23 cellular contexts compared by ENCODE assay signal in genomic region chr18:8416212-8417019, GRCh38.
DNase-seq lines count a peak whose midpoint lies in the region; ATAC-seq, FAIRE-seq and TF ChIP-seq lines count a peak whose summit lies in the region.
"Had no signal": no experiment of that assay in that cellular context is flagged by ENCODE, and none has a peak within 500 bp of the region (broad histone marks: within the 10 kb centered on the region; RNA-seq: fewer than 3 reads in every experiment).

No MANE protein-coding gene starts in this region.

- POLR2A ChIA-PET in HepG2 (lab: Yijun Ruan, JAX) = interaction anchor here (0.5 kb wide), 1 partner anchor 818 kb away, joined by 3 read pairs; no protein-coding TSS in a partner anchor

- BruUV-seq in HepG2 (replicated peaks; lab: Mats Ljungman, UMichigan) = no TSS peak

- CTCF ChIA-PET in HepG2 (lab: Yijun Ruan, JAX; ENCODE audit: low intra/inter-chr PET ratio, low total read pairs) = no interaction called here

- TF ChIP-seq EP300 in HepG2 (IDR thresholded peaks at IDR 0.05; ENCODE audit: low read depth in 2 of 2, low read length in 2 of 2) (0 out of 4 replicates have a peak, but pooled peaks of 1 of the 2 experiments have one; percentile 18), HepG2 (CRISPR knock-in tag; IDR thresholded peaks at IDR 0.05; ENCODE audit: borderline replicate concordance) (no peak)

- peak overlapping the region; percentile 60 for H3K4me2 ChIP-seq in HepG2 (ENCODE audit: low read depth, low read length)

- ATAC-seq in HepG2 (peak; percentile 77), right lobe of liver (no peak)
- ATAC-seq in stimulated activated naive CD8-positive, alpha-beta T cell treated with anti-CD3 and anti-CD28 coated beads, Interleukin-15, Interleukin-2, amounts not matched to agents 100 U/mL and 50 U/mL, for 24 hours = no peak
- ATAC-seq: activated CD8-positive, alpha-beta memory T cell treated with anti-CD3 and anti-CD28 coated beads, Interleukin-2, amount 10 ng/mL, durations not matched to agents 7 days and 5 days; left colon; mucosa of descending colon had no signal

- intact Hi-C loops in HepG2 (cut with micrococcal nuclease; ENCODE audit: unreplicated experiment) = no loop called here
- intact Hi-C loops in right lobe of liver (cut with DNase I) = no loop called here

- TF ChIP-seq POLR2A in HepG2 (IDR thresholded peaks at IDR 0.05; ENCODE audit: insufficient read depth in 1 of 2, low read depth in 2 of 2, low read length in 2 of 2) (no peak), right lobe of liver (IDR thresholded peaks at IDR 0.05) (no peak)

- H3K4me3 ChIP-seq in HepG2 (replicated peaks in 1 of 3; ENCODE audit: insufficient read depth in 1 of 3, low read depth in 2 of 3, low read length in 3 of 3) (peak overlapping the region in 2 of 3 experiments; percentile 9 to 42; a peak in 4 of 6 replicates), right lobe of liver (no peak overlapping the region)
- H3K4me3 ChIP-seq: mucosa of descending colon, prostate gland, vagina had no signal

- TF ChIP-seq CTCF in HepG2 (CRISPR knock-in tag; IDR thresholded peaks at IDR 0.05) (no peak), right lobe of liver (IDR thresholded peaks at IDR 0.05) (no peak), GM13976 (IDR thresholded peaks at IDR 0.05; ENCODE audit: borderline replicate concordance, control extremely low read depth, extremely low read depth, insufficient read depth, missing control alignments) (no peak)

- H3K4me1 ChIP-seq in HepG2 (ENCODE audit: insufficient read depth, low read length) = peaks cover 12% of the 10 kb centered on the region; the same call in 1 of the 2 replicates
- H3K4me1 ChIP-seq in right lobe of liver = peaks cover 0 to 12% (median 4%) of the 10 kb centered on the region in 4 donors
- H3K4me1 ChIP-seq: prostate gland, vagina had no signal

- H2AFZ ChIP-seq in HepG2 (ENCODE audit: low read length) = peak overlapping the region; percentile 71

- H3K27ac ChIP-seq in HepG2 (ENCODE audit: extremely low read length, insufficient read depth, low read length) = no peak overlapping the region
- H3K27ac ChIP-seq in right lobe of liver = no peak overlapping the region
- H3K27ac ChIP-seq: prostate gland, vagina had no signal

- 0 out of 5 replicates have a peak, but pooled peaks cover 0 to 3% of the 10 kb centered on the region in 2 experiments for H3K27me3 ChIP-seq in HepG2 (ENCODE audit: control insufficient read depth in 1 of 2, insufficient read depth in 2 of 2, low read length in 2 of 2)
- no peaks in the 10 kb centered on the region for H3K27me3 ChIP-seq in right lobe of liver
- H3K27me3 ChIP-seq: vagina had no signal

- in situ Hi-C loops in HepG2 (cut with HindIII; ENCODE audit: extremely low pct_ligation_motif_present, low pct_unique_long_range_greater_than_20kb) (no loop called here), GM13976 (cut with MboI; ENCODE audit: low sequenced_read_pairs, unreplicated experiment) (no loop called here)

- H3K36me3 ChIP-seq in HepG2 (replicated peaks in 1 of 2; ENCODE audit: control insufficient read depth in 1 of 2, insufficient read depth in 2 of 2, low read length in 2 of 2) = no peaks in the 10 kb centered on the region
- no peaks in the 10 kb centered on the region for H3K36me3 ChIP-seq in right lobe of liver
- H3K36me3 ChIP-seq: prostate gland, vagina had no signal

- H3K79me2 ChIP-seq in HepG2 (ENCODE audit: insufficient read depth, low read length) = no peaks in the 10 kb centered on the region

- H3K9me3 ChIP-seq in HepG2 (ENCODE audit: low read length) (peaks cover 8% of the 10 kb centered on the region), right lobe of liver (no peaks in the 10 kb centered on the region)
- H3K9me3 ChIP-seq: prostate gland, vagina had no signal

- peak; percentile 20 for DNase-seq in HepG2 (ENCODE audit: low spot score)
- no peak for DNase-seq in right lobe of liver
- DNase-seq in RCC 7860 (ENCODE audit: low spot score) = peak; percentile 5
- DNase-seq in glomerular visceral epithelial cell (ENCODE audit: extremely low spot score) = peak; percentile 7
- no peak for DNase-seq in GM13976 (ENCODE audit: low spot score)
- DNase-seq in activated CD8-positive, alpha-beta memory T cell treated with anti-CD3 and anti-CD28 coated beads, Interleukin-2, amount 50 U/mL, for 48 hours = no peak
- DNase-seq in stimulated activated naive CD8-positive, alpha-beta T cell treated with anti-CD3 and anti-CD28 coated beads, Interleukin-15, Interleukin-2, amounts not matched to agents 100 U/mL and 50 U/mL, for 24 hours = no peak
- no peak for DNase-seq in HUDEP-2 (lab: John Stamatoyannopoulos, UW; ENCODE audit: unreplicated experiment in 76 of 76)
- DNase-seq: activated CD4-positive, alpha-beta T cell treated with anti-CD3 and anti-CD28 coated beads for 4 hours; activated CD8-positive, alpha-beta memory T cell treated with anti-CD3 and anti-CD28 coated beads, Interleukin-2, amount 10 ng/mL, durations not matched to agents 7 days and 5 days; CD4-positive, alpha-beta memory T cell; foreskin melanocyte; left colon; MM.1S; mucosa of descending colon; NCI-H187; small intestine; stimulated activated CD4-positive, alpha-beta T cell treated with anti-CD3 and anti-CD28 coated beads, Interleukin-2, amount 100 ng/mL, for 48 hours; substantia nigra; SW 1271 had no signal

- FAIRE-seq in HepG2 (lab: Jason Lieb, UNC) (no peak), RCC 7860 (lab: Jason Lieb, UNC) (no peak)
- FAIRE-seq: GM18507, small intestine had no signal

- no peaks in the 10 kb centered on the region for H4K20me1 ChIP-seq in HepG2 (ENCODE audit: insufficient read depth, low read length)

- WGBS in HepG2 (ENCODE audit: low lambda C conversion rate) = 10% methylated on average over 15 of the region's 15 CpGs
- 51% methylated on average over 13 of the region's 15 CpGs for WGBS in right lobe of liver (ENCODE audit: insufficient coverage, low coverage, low lambda C conversion rate, missing lambda C conversion rate)

- H3K9ac ChIP-seq in HepG2 (ENCODE audit: insufficient read depth, low read depth, low read length) = no peak overlapping the region

- no peak for TF ChIP-seq RAD21 in HepG2 (CRISPR knock-in tag; IDR thresholded peaks at IDR 0.05)

TF ChIP-seq in HepG2, 621 proteins besides CTCF, POLR2A, EP300 and RAD21 (continues in another document):
- TF ChIP-seq, protein P1, sequence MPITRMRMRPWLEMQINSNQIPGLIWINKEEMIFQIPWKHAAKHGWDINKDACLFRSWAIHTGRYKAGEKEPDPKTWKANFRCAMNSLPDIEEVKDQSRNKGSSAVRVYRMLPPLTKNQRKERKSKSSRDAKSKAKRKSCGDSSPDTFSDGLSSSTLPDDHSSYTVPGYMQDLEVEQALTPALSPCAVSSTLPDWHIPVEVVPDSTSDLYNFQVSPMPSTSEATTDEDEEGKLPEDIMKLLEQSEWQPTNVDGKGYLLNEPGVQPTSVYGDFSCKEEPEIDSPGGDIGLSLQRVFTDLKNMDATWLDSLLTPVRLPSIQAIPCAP (CRISPR knock-in tag; IDR thresholded peaks at IDR 0.05; ENCODE audit: low read depth) = no peak
- TF ChIP-seq FOXC1 (CRISPR knock-in tag; IDR thresholded peaks at IDR 0.05; ENCODE audit: borderline replicate concordance) = no peak
- no peak for TF ChIP-seq ZNF816 (CRISPR knock-in tag; IDR thresholded peaks at IDR 0.05; ENCODE audit: borderline replicate concordance)
- no peak for TF ChIP-seq MLLT10 (CRISPR knock-in tag; IDR thresholded peaks at IDR 0.05)
- no peak for TF ChIP-seq SMAD1 (CRISPR knock-in tag; IDR thresholded peaks at IDR 0.05; ENCODE audit: borderline replicate concordance, low read depth)
- peak; percentile 77 for TF ChIP-seq CEBPB (IDR thresholded peaks at IDR 0.05; ENCODE audit: borderline replicate concordance, low read depth, low read length)
- no peak for TF ChIP-seq KLF6 (CRISPR knock-in tag; IDR thresholded peaks at IDR 0.05)
- no peak for TF ChIP-seq ZNF547 (CRISPR knock-in tag; IDR thresholded peaks at IDR 0.05)
- no peak for TF ChIP-seq ZNF550 (CRISPR knock-in tag; IDR thresholded peaks at IDR 0.05; ENCODE audit: borderline replicate concordance)
- TF ChIP-seq JUND (CRISPR knock-in tag; IDR thresholded peaks at IDR 0.05) = no peak
- TF ChIP-seq, protein P2, sequence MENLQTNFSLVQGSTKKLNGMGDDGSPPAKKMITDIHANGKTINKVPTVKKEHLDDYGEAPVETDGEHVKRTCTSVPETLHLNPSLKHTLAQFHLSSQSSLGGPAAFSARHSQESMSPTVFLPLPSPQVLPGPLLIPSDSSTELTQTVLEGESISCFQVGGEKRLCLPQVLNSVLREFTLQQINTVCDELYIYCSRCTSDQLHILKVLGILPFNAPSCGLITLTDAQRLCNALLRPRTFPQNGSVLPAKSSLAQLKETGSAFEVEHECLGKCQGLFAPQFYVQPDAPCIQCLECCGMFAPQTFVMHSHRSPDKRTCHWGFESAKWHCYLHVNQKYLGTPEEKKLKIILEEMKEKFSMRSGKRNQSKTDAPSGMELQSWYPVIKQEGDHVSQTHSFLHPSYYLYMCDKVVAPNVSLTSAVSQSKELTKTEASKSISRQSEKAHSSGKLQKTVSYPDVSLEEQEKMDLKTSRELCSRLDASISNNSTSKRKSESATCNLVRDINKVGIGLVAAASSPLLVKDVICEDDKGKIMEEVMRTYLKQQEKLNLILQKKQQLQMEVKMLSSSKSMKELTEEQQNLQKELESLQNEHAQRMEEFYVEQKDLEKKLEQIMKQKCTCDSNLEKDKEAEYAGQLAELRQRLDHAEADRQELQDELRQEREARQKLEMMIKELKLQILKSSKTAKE (CRISPR knock-in tag; IDR thresholded peaks at IDR 0.05; ENCODE audit: borderline replicate concordance) = no peak
- no peak for TF ChIP-seq BRD4 (CRISPR knock-in tag; IDR thresholded peaks at IDR 0.05)
- peak; percentile 38; the same call in 1 of the 2 replicates for TF ChIP-seq ZNF709 (CRISPR knock-in tag; IDR thresholded peaks at IDR 0.05)
- no peak for TF ChIP-seq ZNF570 (CRISPR knock-in tag; IDR thresholded peaks at IDR 0.05; ENCODE audit: borderline replicate concordance)
- peak; percentile 60; the same call in 1 of the 2 replicates for TF ChIP-seq FOSL2 (CRISPR knock-in tag; IDR thresholded peaks at IDR 0.05)
- TF ChIP-seq ZNF761 (CRISPR knock-in tag; conservative IDR thresholded peaks at IDR 0.05) = no peak
- no peak for TF ChIP-seq FOXJ3 (CRISPR knock-in tag; IDR thresholded peaks at IDR 0.05; ENCODE audit: borderline replicate concordance)
- no peak for TF ChIP-seq SOX6 (IDR thresholded peaks at IDR 0.05)
- TF ChIP-seq SOX6 (CRISPR knock-in tag; IDR thresholded peaks at IDR 0.05) = no peak
- TF ChIP-seq KDM4B (CRISPR knock-in tag; IDR thresholded peaks at IDR 0.05) = no peak
- TF ChIP-seq CEBPG (CRISPR knock-in tag; IDR thresholded peaks at IDR 0.05) = peak; percentile 65; the same call in 1 of the 2 replicates
- TF ChIP-seq MYNN (CRISPR knock-in tag; IDR thresholded peaks at IDR 0.05; ENCODE audit: low read depth) = no peak

Comparison
In these comparisons a context has a peak if more than half of its experiments do, and no peak if none do; other contexts are left out.
1. DNase-seq: peak in HepG2 (single experiment), RCC 7860 (single experiment) and glomerular visceral epithelial cell (single experiment); none in right lobe of liver (0 of 3), GM13976 (single experiment), activated CD8-positive, alpha-beta memory T cell treated with anti-CD3 and anti-CD28 coated beads, Interleukin-2, amount 50 U/mL, for 48 hours (single experiment), stimulated activated naive CD8-positive, alpha-beta T cell treated with anti-CD3 and anti-CD28 coated beads, Interleukin-15, Interleukin-2, amounts not matched to agents 100 U/mL and 50 U/mL, for 24 hours (single experiment) and HUDEP-2 (0 of 76).
2. H3K4me3 ChIP-seq: peak in HepG2 (2 of 3); none in right lobe of liver (0 of 3).